In genomic region chr1:198656500-198656932, GRCh38 we compare ENCODE assay signal across 8 cellular contexts. TPM values are rescaled to one million over a fixed set of nuclear protein-coding genes. Genes with fewer than 3 reads are reported as not detected.
A peak's percentile ranks its signal among the peaks of the same experiment; 100 is the strongest.
DNase-seq lines count a peak whose midpoint lies in the region; ATAC-seq and TF ChIP-seq lines count a peak whose summit lies in the region.
"Had no signal": no experiment of that assay in that cellular context is flagged by ENCODE, and none has a peak within 500 bp of the region (broad histone marks: within the 10 kb centered on the region; RNA-seq: fewer than 3 reads in every experiment).

No MANE protein-coding gene starts in this region.

- H3K27me3 ChIP-seq in aorta (ENCODE audit: control insufficient read depth in 1 of 2, insufficient read depth in 2 of 2, low read length in 1 of 2) (no peaks in the 10 kb centered on the region), HAP-1 (ENCODE audit: low read depth) (no peaks in the 10 kb centered on the region), endodermal cell (ENCODE audit: control insufficient read depth, insufficient read depth, low read length, poor library complexity, severe bottlenecking) (no peaks in the 10 kb centered on the region)
- H3K27me3 ChIP-seq: SJSA1 had no signal

- no peaks in the 10 kb centered on the region for H3K36me3 ChIP-seq in aorta (ENCODE audit: control insufficient read depth in 1 of 2, insufficient read depth in 2 of 2, low read length in 1 of 2)
- no peaks in the 10 kb centered on the region for H3K36me3 ChIP-seq in HAP-1 (replicated peaks)
- H3K36me3 ChIP-seq in endodermal cell (ENCODE audit: control insufficient read depth, insufficient read depth, low read length) = no peaks in the 10 kb centered on the region
- H3K36me3 ChIP-seq: SJSA1 had no signal

- ATAC-seq in GM21576 (IDR thresholded peaks at IDR 0.05; ENCODE audit: unreplicated experiment) = peak; percentile 37
- ATAC-seq in aorta (ENCODE audit: low FRiP score) = no peak

- H3K27me3 Mint-ChIP-seq in nephron progenitor cell (ENCODE audit: low read depth, poor library complexity) (no peaks in the 10 kb centered on the region), endodermal cell (ENCODE audit: insufficient read depth) (no peaks in the 10 kb centered on the region)

- peak overlapping the region; percentile 74 for H3K27ac Mint-ChIP-seq in nephron progenitor cell
- no peak overlapping the region for H3K27ac Mint-ChIP-seq in endodermal cell

- H3K9ac ChIP-seq in endodermal cell (ENCODE audit: extremely low read depth, low read length, poor library complexity, severe bottlenecking) = no peak overlapping the region

- TF ChIP-seq CTCF in nephron progenitor cell (IDR thresholded peaks at IDR 0.05) (no peak), endodermal cell (conservative IDR thresholded peaks at IDR 0.05) (no peak)

- no peaks in the 10 kb centered on the region for H3K9me3 Mint-ChIP-seq in nephron progenitor cell
- no peaks in the 10 kb centered on the region for H3K9me3 Mint-ChIP-seq in endodermal cell

- H3K4me1 Mint-ChIP-seq in nephron progenitor cell (peaks cover 16% of the 10 kb centered on the region), endodermal cell (peaks cover 12% of the 10 kb centered on the region)

- H3K27ac ChIP-seq in aorta (ENCODE audit: low read depth in 1 of 2, low read length in 2 of 2) (no peak overlapping the region), endodermal cell (ENCODE audit: low read depth, low read length) (no peak overlapping the region)
- H3K27ac ChIP-seq: SJSA1 had no signal

- H3K4me3 ChIP-seq in aorta (ENCODE audit: low read length in 2 of 2) (no peak overlapping the region), HAP-1 (no peak overlapping the region), endodermal cell (ENCODE audit: low read length) (no peak overlapping the region)
- H3K4me3 ChIP-seq: SJSA1 had no signal

- H3K36me3 Mint-ChIP-seq in nephron progenitor cell (ENCODE audit: low read depth) = no peaks in the 10 kb centered on the region
- no peaks in the 10 kb centered on the region for H3K36me3 Mint-ChIP-seq in endodermal cell (ENCODE audit: low read depth)

- H3K4me1 ChIP-seq in aorta (ENCODE audit: control insufficient read depth in 1 of 2, insufficient read depth in 2 of 2, low read length in 2 of 2) (peaks cover 0 to 2% of the 10 kb centered on the region in 2 donors), HAP-1 (peaks cover 17% of the 10 kb centered on the region), endodermal cell (ENCODE audit: control insufficient read depth, insufficient read depth, low read length) (no peaks in the 10 kb centered on the region)

- in situ Hi-C loops in HAP-1 (cut with MboI; ENCODE audit: low sequenced_read_pairs) = no loop called here

- H3K9me3 ChIP-seq in aorta (ENCODE audit: control insufficient read depth, low read length) = no peaks in the 10 kb centered on the region
- no peaks in the 10 kb centered on the region for H3K9me3 ChIP-seq in HAP-1
- H3K9me3 ChIP-seq in endodermal cell (ENCODE audit: control insufficient read depth, low read length) = no peaks in the 10 kb centered on the region
- H3K9me3 ChIP-seq: SJSA1 had no signal

- WGBS in aorta, 2 donors = 93 to 95% methylated on average over 4 of the region's 4 CpGs
- WGBS in endodermal cell (ENCODE audit: insufficient coverage in 1 of 2, insufficient read length in 1 of 2), 2 experiments = 94 to 100% methylated on average over 4 of the region's 4 CpGs

- intact Hi-C loops in aorta (cut with DNase I) = no loop called here

- H3K4me3 Mint-ChIP-seq in nephron progenitor cell (no peak overlapping the region), endodermal cell (no peak overlapping the region)

- DNase-seq in OCI-M1 (lab: John Stamatoyannopoulos, UW) (peak; percentile 91), nephron progenitor cell (no peak), aorta (peak; percentile 63 to 75), HAP-1 (ENCODE audit: low spot score in 2 of 2) (no peak), endodermal cell (no peak)
- peak; percentile 88 for DNase-seq in activated effector memory CD4-positive, alpha-beta T cell treated with anti-CD3 and anti-CD28 coated beads, Interleukin-2, amount 50 U/mL, for 16 hours

RNA-seq across cellular contexts. Expression of gene PTPRC, which starts 17.7 kb away (rescaled TPM):
- total RNA-seq in aorta (10 to 100 TPM; 46.6 to 89.9 TPM), endodermal cell (under 1 TPM in 1 of 2 donors, not detected in 1; 0.11 TPM)
- 10 to 100 TPM in 1 of 2 donors, 1 to 10 TPM in 1; 1.4 to 12.9 TPM for polyA plus RNA-seq in aorta
- not detected for polyA plus RNA-seq in endodermal cell (2013, experiment 1 of 2)
- polyA plus RNA-seq in endodermal cell (2013, experiment 2 of 2) = not detected
- total RNA-seq: SJSA1 had no signal

Comparison
In these comparisons a context has a peak if more than half of its experiments do, and no peak if none do; other contexts are left out.
1. DNase-seq: peak in OCI-M1 (single experiment), activated effector memory CD4-positive, alpha-beta T cell treated with anti-CD3 and anti-CD28 coated beads, Interleukin-2, amount 50 U/mL, for 16 hours (single experiment) and aorta (2 of 2); none in nephron progenitor cell (single experiment), HAP-1 (0 of 2) and endodermal cell (single experiment).
2. RNA of gene PTPRC, which starts 17.7 kb away (total RNA-seq): 46.6 to 89.9 TPM in aorta; 0.11 TPM in endodermal cell; every median in the first group is over 10 times any median in the second.